ENCODE assay signal across 8 cellular contexts in the genomic region with DNA sequence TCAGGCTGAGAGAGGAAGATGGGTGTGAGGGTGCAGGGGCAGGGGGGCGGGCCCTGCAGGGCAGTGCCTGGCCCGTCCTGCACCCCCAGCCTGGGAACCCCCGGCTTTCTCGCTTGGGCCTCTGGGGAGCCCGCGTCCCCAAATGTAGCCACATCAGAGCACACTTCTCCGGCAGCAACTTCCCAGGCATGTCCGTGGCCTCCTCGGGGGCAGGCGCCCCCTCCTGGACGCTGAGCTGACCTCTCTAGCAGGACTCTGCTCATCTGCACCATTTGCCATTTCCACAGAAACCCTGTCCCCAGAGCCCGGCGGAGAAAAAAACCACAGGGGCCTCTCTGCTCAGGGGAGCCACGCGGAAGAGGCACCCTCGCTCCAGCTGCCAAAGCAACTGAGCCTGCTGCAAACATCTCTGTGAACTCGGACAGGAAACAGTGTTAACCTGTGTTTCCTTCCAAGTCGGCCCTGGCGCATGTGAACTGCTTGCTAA.
DNase-seq lines count a peak whose midpoint lies in the region; ATAC-seq and TF ChIP-seq lines count a peak whose summit lies in the region.

No MANE protein-coding gene starts in this region.

- H3K4me1 Mint-ChIP-seq in IgD-negative memory B cell (peaks cover 39 to 53% (median 51%) of the 10 kb centered on the region in 3 donors), immature natural killer cell (peaks cover 41 to 48% of the 10 kb centered on the region in 2 donors)

- H3K27me3 Mint-ChIP-seq in IgD-negative memory B cell, result no peaks in the 10 kb centered on the region
- H3K27me3 Mint-ChIP-seq in immature natural killer cell (ENCODE audit: low read depth in 3 of 3), result peaks cover 0 to 14% (median 2%) of the 10 kb centered on the region in 3 donors

- peaks cover 3% of the 10 kb centered on the region for H3K36me3 Mint-ChIP-seq in IgD-negative memory B cell
- H3K36me3 Mint-ChIP-seq in immature natural killer cell, result peaks cover 0 to 18% (median 7%) of the 10 kb centered on the region in 3 donors

- no peak for TF ChIP-seq POLR2A in testis (IDR thresholded peaks at IDR 0.05)

- no peaks in the 10 kb centered on the region for H3K27me3 ChIP-seq in testis

- H3K27ac Mint-ChIP-seq in IgD-negative memory B cell (peak overlapping the region; percentile 93 to 95 (median 94)), immature natural killer cell (peak overlapping the region; percentile 85 to 95 (median 92))

- peak; percentile 45 for ATAC-seq in GM19467 (IDR thresholded peaks at IDR 0.05; ENCODE audit: unreplicated experiment)

- peak overlapping the region; percentile 34 to 91 (median 66) for H3K4me3 Mint-ChIP-seq in IgD-negative memory B cell
- peak overlapping the region; percentile 71 to 80 (median 79) for H3K4me3 Mint-ChIP-seq in immature natural killer cell

- H3K27ac ChIP-seq in C4-2B (no peak overlapping the region), testis (no peak overlapping the region)

- H3K4me3 ChIP-seq in testis, result no peak overlapping the region

- no peaks in the 10 kb centered on the region for H3K36me3 ChIP-seq in testis (ENCODE audit: low read depth, missing control alignments)

- H3K9me3 Mint-ChIP-seq in IgD-negative memory B cell (no peaks in the 10 kb centered on the region), immature natural killer cell (no peaks in the 10 kb centered on the region)

- WGBS in testis, 2 donors, result 54 to 60% methylated on average over 18 to 19 of the region's 19 CpGs

- peaks cover 18% of the 10 kb centered on the region for H3K4me1 ChIP-seq in testis

- TF ChIP-seq CTCF in C4-2B (conservative IDR thresholded peaks at IDR 0.05) (peak; percentile 60), testis (IDR thresholded peaks at IDR 0.05) (peak in 2 of 3 experiments; percentile 14 to 34)

- intact Hi-C loops in testis (cut with DNase I; ENCODE audit: low total_unique reads), result no loop called here

- peak; percentile 36 for DNase-seq in activated naive CD4-positive, alpha-beta T cell treated with Interleukin-2 at 50 U/mL for 16 hours
- DNase-seq in immature natural killer cell (peak; percentile 62 to 67 (median 64)), testis (peak; percentile 61), DMS153 treated with DMSO at 0.1 percent for 48 hours (lab: John Stamatoyannopoulos, UW; ENCODE audit: unreplicated experiment) (no peak), HPDE6-E6E7 (ENCODE audit: extremely low spot score) (no peak)

- no peaks in the 10 kb centered on the region for H3K9me3 ChIP-seq in testis

Comparison
In these comparisons a context has a peak if more than half of its experiments do, and no peak if none do; other contexts are left out.
1. DNase-seq: peak in activated naive CD4-positive, alpha-beta T cell treated with Interleukin-2 at 50 U/mL for 16 hours (single experiment), immature natural killer cell (3 of 3) and testis (single experiment); none in DMS153 treated with DMSO at 0.1 percent for 48 hours (single experiment) and HPDE6-E6E7 (single experiment).